In the genomic region with DNA sequence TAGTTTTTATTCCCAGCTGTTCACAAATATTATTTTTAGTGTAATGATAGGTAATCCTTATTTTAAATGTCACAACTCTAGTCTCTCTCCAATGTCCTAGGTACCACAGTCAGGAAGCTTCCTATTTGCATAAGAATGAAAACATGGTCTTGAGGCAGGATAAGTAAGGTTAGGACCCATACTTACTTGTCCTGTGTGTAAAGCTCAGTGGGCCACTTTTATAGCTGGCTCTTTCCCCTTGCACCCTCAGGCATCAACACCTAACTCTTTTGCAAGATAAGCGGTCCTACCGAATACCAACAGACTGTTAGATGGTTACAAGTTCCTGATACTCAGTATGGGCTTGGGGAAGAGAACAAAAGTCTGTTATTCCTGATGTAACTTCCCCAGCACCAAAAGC, we compare ENCODE assay signal across 14 cellular contexts.
"Had no signal": no experiment of that assay in that cellular context is flagged by ENCODE, and none has a peak within 500 bp of the region (broad histone marks: within the 10 kb centered on the region; RNA-seq: fewer than 3 reads in every experiment).

No MANE protein-coding gene starts in this region.

- H3K27me3 ChIP-seq: SJSA1 had no signal

- H3K4me3 ChIP-seq: SJSA1, SK-N-MC had no signal

- DNase-seq: KBM-7; MV-4-11; NCI-H1048; NCI-H1694; NCI-H187 treated with DMSO at 0.1 percent for 48 hours; NCI-H446 treated with DMSO at 0.1 percent for 48 hours; NCI-H526; NCI-H82; NK-92 treated with Interleukin-12 subunit alpha and Interleukin-12 subunit beta, amount 100 ng/mL, for 24 hours; Right ventricle myocardium superior; RPMI8226; SIG-M5 had no signal

- H3K27ac ChIP-seq: SJSA1, SK-N-MC had no signal

- H3K9me3 ChIP-seq: SJSA1 had no signal

- H3K36me3 ChIP-seq: SJSA1 had no signal

- H3K4me1 ChIP-seq: SJSA1 had no signal
